In the genomic region with DNA sequence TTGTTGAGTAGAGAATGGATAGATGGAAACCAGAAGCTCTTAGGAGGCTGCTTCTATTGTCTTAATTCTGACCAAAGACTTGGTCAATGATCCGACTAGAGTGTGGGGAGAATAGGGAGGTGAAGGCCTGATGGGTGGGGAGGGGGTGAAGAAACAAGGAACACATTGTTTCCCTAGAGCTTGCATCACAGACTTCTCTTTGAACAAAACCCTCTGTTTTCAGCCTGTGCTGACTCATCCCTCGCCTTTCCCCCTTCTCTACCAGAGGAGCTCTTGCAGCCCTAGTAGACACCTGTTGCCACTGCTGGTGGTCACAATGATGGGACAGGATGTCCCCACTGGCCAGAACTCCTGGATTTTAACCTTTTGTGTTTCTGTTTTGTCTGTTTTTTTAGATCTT, we compare ENCODE assay signal across 21 cellular contexts. TPM values are rescaled to one million over a fixed set of nuclear protein-coding genes. Genes with fewer than 3 reads are reported as not detected.
A peak's percentile ranks its signal among the peaks of the same experiment; 100 is the strongest.
DNase-seq lines count a peak whose midpoint lies in the region; ATAC-seq lines count a peak whose summit lies in the region.
"Had no signal": no experiment of that assay in that cellular context is flagged by ENCODE, and none has a peak within 500 bp of the region (broad histone marks: within the 10 kb centered on the region; RNA-seq: fewer than 3 reads in every experiment).

No MANE protein-coding gene starts in this region.

- H3K4me1 Mint-ChIP-seq in activated CD4-positive, alpha-beta T cell treated with anti-CD3 and anti-CD28 coated beads, Interleukin-2, amount 10 ng/mL, durations not matched to agents 24 days and 14 days: no peaks in the 10 kb centered on the region

- ATAC-seq in HG03432 (IDR thresholded peaks at IDR 0.05; ENCODE audit: unreplicated experiment) (peak; percentile 81), HG02870 (IDR thresholded peaks at IDR 0.05; ENCODE audit: unreplicated experiment) (no peak)
- ATAC-seq: activated CD4-positive, CD25-positive, alpha-beta regulatory T cell treated with anti-CD3 and anti-CD28 coated beads, Interleukin-2, amount 50 U/mL, for 24 hours; upper lobe of right lung had no signal

- intact Hi-C loops in activated CD4-positive, alpha-beta T cell treated with anti-CD3 and anti-CD28 coated beads, Interleukin-2, amount 10 ng/mL, durations not matched to agents 24 days and 14 days (cut with micrococcal nuclease): no loop called here

- no peak overlapping the region for H3K27ac Mint-ChIP-seq in activated CD4-positive, alpha-beta T cell treated with anti-CD3 and anti-CD28 coated beads, Interleukin-2, amount 10 ng/mL, durations not matched to agents 24 days and 14 days

- H3K36me3 Mint-ChIP-seq in activated CD4-positive, alpha-beta T cell treated with anti-CD3 and anti-CD28 coated beads, Interleukin-2, amount 10 ng/mL, durations not matched to agents 24 days and 14 days (ENCODE audit: low read depth): no peaks in the 10 kb centered on the region

- peaks cover 32% of the 10 kb centered on the region for H3K27me3 Mint-ChIP-seq in activated CD4-positive, alpha-beta T cell treated with anti-CD3 and anti-CD28 coated beads, Interleukin-2, amount 10 ng/mL, durations not matched to agents 24 days and 14 days

- H3K9me3 Mint-ChIP-seq in activated CD4-positive, alpha-beta T cell treated with anti-CD3 and anti-CD28 coated beads, Interleukin-2, amount 10 ng/mL, durations not matched to agents 24 days and 14 days: no peaks in the 10 kb centered on the region

- no peak overlapping the region for H3K4me3 Mint-ChIP-seq in activated CD4-positive, alpha-beta T cell treated with anti-CD3 and anti-CD28 coated beads, Interleukin-2, amount 10 ng/mL, durations not matched to agents 24 days and 14 days

- peak; percentile 44 for DNase-seq in A172 (ENCODE audit: low spot score)
- DNase-seq in amygdala (lab: John Stamatoyannopoulos, UW): peak in 49 of 56 donors; percentile 2 to 84 (median 41)
- DNase-seq in islet precursor cell: peak; percentile 95
- DNase-seq in cortex of kidney (lab: John Stamatoyannopoulos, UW): no peak
- no peak for DNase-seq in activated CD4-positive, alpha-beta T cell treated with anti-CD3 and anti-CD28 coated beads, Interleukin-2, amount 10 ng/mL, durations not matched to agents 24 days and 14 days
- DNase-seq in SKM-1 (lab: John Stamatoyannopoulos, UW; ENCODE audit: unreplicated experiment): no peak
- DNase-seq: ACHN; activated T-cell treated with anti-CD3 and anti-CD28 coated beads, Interleukin-2, amount 50 U/mL, for 48 hours; DMS79 treated with DMSO at 0.1 percent for 48 hours; effector CD8-positive, alpha-beta T cell; glutamatergic neuron; HCEC 1CT; IMR-90; NCI-H1694 treated with DMSO at 0.1 percent for 48 hours; NCI-H774; stimulated activated CD4-positive, alpha-beta T cell treated with anti-CD3 and anti-CD28 coated beads, Interleukin-12 subunit alpha, Interleukin-12 subunit beta, amount 100 ng/mL, for 4 hours; upper lobe of right lung had no signal

RNA-seq across cellular contexts. Expression of a gene that starts 46.8 kb away (rescaled TPM):
- total RNA-seq in A172 (2014; rRNA removed; shearing (Covaris generic)): not detected in 2 replicates
- total RNA-seq in activated CD4-positive, alpha-beta T cell treated with anti-CD3 and anti-CD28 coated beads, Interleukin-2, amount 10 ng/mL, durations not matched to agents 24 days and 14 days: not detected in 2 replicates
- total RNA-seq: IMR-90, liver, upper lobe of right lung had no signal

Comparison
In these comparisons a context has a peak if more than half of its experiments do, and no peak if none do; other contexts are left out.
1. DNase-seq: peak in A172 (single experiment), amygdala (49 of 56) and islet precursor cell (single experiment); none in cortex of kidney (single experiment), activated CD4-positive, alpha-beta T cell treated with anti-CD3 and anti-CD28 coated beads, Interleukin-2, amount 10 ng/mL, durations not matched to agents 24 days and 14 days (single experiment) and SKM-1 (single experiment).